15 cellular contexts compared by ENCODE assay signal in the genomic region with DNA sequence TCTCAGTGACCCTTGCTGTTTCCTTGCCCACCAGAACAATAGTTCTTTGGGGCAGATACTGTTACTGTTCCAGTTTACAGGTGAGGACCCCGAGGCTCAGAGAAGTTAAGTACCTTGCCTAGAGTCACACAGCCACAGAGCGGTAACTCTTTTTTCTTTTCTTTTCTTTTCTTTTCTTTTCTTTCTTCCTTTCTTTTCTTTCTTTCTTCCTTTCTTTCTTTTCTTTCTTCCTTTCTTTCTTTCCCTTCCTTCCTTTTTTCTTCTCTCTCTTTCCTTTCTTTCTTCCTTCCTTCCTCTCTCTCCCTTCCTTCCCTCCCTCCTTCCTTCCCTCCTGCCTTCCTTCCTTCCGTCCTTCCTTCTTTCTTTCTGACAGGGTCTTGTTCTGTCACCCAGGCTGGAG. TPM values are rescaled to one million over a fixed set of nuclear protein-coding genes. Genes with fewer than 3 reads are reported as not detected.
DNase-seq lines count a peak whose midpoint lies in the region; ATAC-seq and TF ChIP-seq lines count a peak whose summit lies in the region.
"Had no signal": no experiment of that assay in that cellular context is flagged by ENCODE, and none has a peak within 500 bp of the region (broad histone marks: within the 10 kb centered on the region; RNA-seq: fewer than 3 reads in every experiment).

No MANE protein-coding gene starts in this region.

- no peaks in the 10 kb centered on the region for H3K9me2 ChIP-seq in hepatocyte (replicated peaks; ENCODE audit: insufficient read depth)

- H3K9me3 ChIP-seq in CD8-positive, alpha-beta memory T cell (ENCODE audit: low read length) = no peaks in the 10 kb centered on the region
- no peaks in the 10 kb centered on the region for H3K9me3 ChIP-seq in T-helper 17 cell (ENCODE audit: control insufficient read depth, low read length, poor library complexity, severe bottlenecking)
- no peaks in the 10 kb centered on the region for H3K9me3 ChIP-seq in hepatocyte (ENCODE audit: low read depth)
- H3K9me3 ChIP-seq in body of pancreas = no peaks in the 10 kb centered on the region

- peak overlapping the region; percentile 70 for H3K27ac ChIP-seq in CD8-positive, alpha-beta memory T cell (ENCODE audit: low read depth, low read length)
- H3K27ac ChIP-seq in hepatocyte = peak overlapping the region; percentile 26
- peak overlapping the region; percentile 14 for H3K27ac ChIP-seq in rectal smooth muscle tissue (ENCODE audit: low read depth, low read length)
- H3K27ac ChIP-seq in body of pancreas = peak overlapping the region in 1 of 4 donors; percentile 52

- H3K79me2 ChIP-seq in hepatocyte = peaks cover 13% of the 10 kb centered on the region

- WGBS in hepatocyte (ENCODE audit: low lambda C conversion rate, missing lambda C conversion rate) = 92% methylated on average over 3 of the region's 3 CpGs
- WGBS in body of pancreas, 2 donors = 68 to 69% methylated on average over 2 to 3 of the region's 3 CpGs

- POLR2A ChIA-PET in CD8-positive, alpha-beta memory T cell (lab: Charles Lee) = no interaction called here

- peaks cover 13% of the 10 kb centered on the region for H3K4me1 ChIP-seq in CD8-positive, alpha-beta memory T cell (ENCODE audit: insufficient read depth, low read length)
- H3K4me1 ChIP-seq in hepatocyte (ENCODE audit: insufficient read depth) (peaks cover 24% of the 10 kb centered on the region), rectal smooth muscle tissue (ENCODE audit: control insufficient read depth, insufficient read depth, low read length) (peaks cover 15% of the 10 kb centered on the region), body of pancreas (peaks cover 9% of the 10 kb centered on the region)

- no peaks in the 10 kb centered on the region for H3K9me3 Mint-ChIP-seq in CD8-positive, alpha-beta memory T cell
- H3K9me3 Mint-ChIP-seq: IgD-negative memory B cell had no signal

- intact Hi-C loops in body of pancreas (cut with DNase I) = no loop called here

- no peak overlapping the region for H2AFZ ChIP-seq in hepatocyte

- H3K4me3 ChIP-seq in CD8-positive, alpha-beta memory T cell (ENCODE audit: low read length) = no peak overlapping the region
- H3K4me3 ChIP-seq in hepatocyte (no peak overlapping the region), rectal smooth muscle tissue (ENCODE audit: low read length) (no peak overlapping the region), body of pancreas (no peak overlapping the region)

- H3K36me3 Mint-ChIP-seq in CD8-positive, alpha-beta memory T cell = peaks cover 0 to 12% (median 0%) of the 10 kb centered on the region in 3 donors
- H3K36me3 Mint-ChIP-seq in T-helper 17 cell (ENCODE audit: low read depth) = peaks cover 2% of the 10 kb centered on the region
- H3K36me3 Mint-ChIP-seq: IgD-negative memory B cell had no signal

- no peak overlapping the region for H3K4me2 ChIP-seq in hepatocyte

- DNase-seq in CD8-positive, alpha-beta memory T cell = no peak
- DNase-seq in T-helper 17 cell (no peak), hepatocyte (ENCODE audit: low spot score) (no peak), glomerular visceral epithelial cell (ENCODE audit: extremely low spot score) (no peak), DMS 273 (lab: John Stamatoyannopoulos, UW; ENCODE audit: unreplicated experiment) (no peak), body of pancreas (no peak)
- DNase-seq: GDM1; NCI-H1417 treated with DMSO at 0.1 percent for 48 hours; NCI-H69; retina; stimulated activated naive CD4-positive, alpha-beta T cell treated with Interleukin-2 at 50 U/mL for 16 hours had no signal

- ATAC-seq in T-helper 17 cell (no peak), GM18858 (IDR thresholded peaks at IDR 0.05; ENCODE audit: unreplicated experiment) (no peak), body of pancreas (no peak)

- TF ChIP-seq CTCF in hepatocyte (IDR thresholded peaks at IDR 0.05; ENCODE audit: poor library complexity) (no peak), body of pancreas (IDR thresholded peaks at IDR 0.05) (no peak)

- no peaks in the 10 kb centered on the region for H3K27me3 ChIP-seq in CD8-positive, alpha-beta memory T cell (ENCODE audit: insufficient read depth, low read length, poor library complexity, severe bottlenecking)
- H3K27me3 ChIP-seq in hepatocyte (no peaks in the 10 kb centered on the region), rectal smooth muscle tissue (ENCODE audit: control insufficient read depth, insufficient read depth, low read length) (no peaks in the 10 kb centered on the region), body of pancreas (no peaks in the 10 kb centered on the region)

- peaks cover 20 to 27% (median 24%) of the 10 kb centered on the region in 3 donors for H3K4me1 Mint-ChIP-seq in CD8-positive, alpha-beta memory T cell
- peaks cover 21% of the 10 kb centered on the region for H3K4me1 Mint-ChIP-seq in T-helper 17 cell

- H4K20me1 ChIP-seq in hepatocyte (ENCODE audit: insufficient read depth, poor library complexity, severe bottlenecking) = no peaks in the 10 kb centered on the region

- TF ChIP-seq POLR2A in body of pancreas (IDR thresholded peaks at IDR 0.05) = no peak

- H3K27me3 Mint-ChIP-seq in CD8-positive, alpha-beta memory T cell = peaks cover 0 to 1% of the 10 kb centered on the region in 2 donors
- no peaks in the 10 kb centered on the region for H3K27me3 Mint-ChIP-seq in T-helper 17 cell
- H3K27me3 Mint-ChIP-seq: IgD-negative memory B cell had no signal

- CTCF ChIA-PET in CD8-positive, alpha-beta memory T cell (lab: Charles Lee) = no interaction called here

- H3K9ac ChIP-seq in rectal smooth muscle tissue (ENCODE audit: low read length) = no peak overlapping the region

- H3K36me3 ChIP-seq in CD8-positive, alpha-beta memory T cell (ENCODE audit: insufficient read depth, low read length) = no peaks in the 10 kb centered on the region
- H3K36me3 ChIP-seq in hepatocyte (replicated peaks; ENCODE audit: insufficient read depth, low read depth) (no peaks in the 10 kb centered on the region), rectal smooth muscle tissue (ENCODE audit: control insufficient read depth, insufficient read depth, low read length) (no peaks in the 10 kb centered on the region), body of pancreas (replicated peaks in 1 of 2; ENCODE audit: insufficient read depth in 1 of 2, low read depth in 2 of 2) (no peaks in the 10 kb centered on the region)

- H3K27ac Mint-ChIP-seq in CD8-positive, alpha-beta memory T cell = peak overlapping the region in 3 of 8 donors; percentile 44 to 88 (median 83)
- no peak overlapping the region for H3K27ac Mint-ChIP-seq in T-helper 17 cell

- no peak overlapping the region for H3K4me3 Mint-ChIP-seq in CD8-positive, alpha-beta memory T cell
- peak overlapping the region; percentile 25 for H3K4me3 Mint-ChIP-seq in T-helper 17 cell

RNA-seq across cellular contexts. Expression of gene PRX, which starts 4.9 kb away (rescaled TPM):
- 1 to 10 TPM; 1.4 to 1.6 TPM for total RNA-seq in CD8-positive, alpha-beta memory T cell
- polyA plus RNA-seq in CD8-positive, alpha-beta memory T cell = 0.29 TPM
- total RNA-seq in T-helper 17 cell (1 to 10 TPM; 1.5 to 1.7 TPM), hepatocyte (1.9 and 2.0 TPM in 2 replicates), body of pancreas (10 to 100 TPM in 1 of 2 donors, 1 to 10 TPM in 1; 5.7 to 14.8 TPM)
- 0.80 and 1.4 TPM in 2 replicates for polyA plus RNA-seq in hepatocyte

RNA-seq across cellular contexts. Expression of gene SERTAD1, which starts 7.8 kb away (rescaled TPM):
- total RNA-seq in CD8-positive, alpha-beta memory T cell = 10 to 100 TPM; 15.9 to 17.8 TPM
- 13.0 TPM for polyA plus RNA-seq in CD8-positive, alpha-beta memory T cell
- total RNA-seq in T-helper 17 cell = 10 to 100 TPM; 18.1 to 19.4 TPM
- 14.4 and 17.1 TPM in 2 replicates for total RNA-seq in hepatocyte
- polyA plus RNA-seq in hepatocyte = 17.9 and 23.6 TPM in 2 replicates
- total RNA-seq in body of pancreas = 1 to 10 TPM; 6.9 to 7.3 TPM

RNA-seq across cellular contexts. Expression of gene SERTAD3, which starts 26.1 kb away (rescaled TPM):
- 1 to 10 TPM; 7.0 to 8.5 TPM for total RNA-seq in CD8-positive, alpha-beta memory T cell
- 9.5 TPM for polyA plus RNA-seq in CD8-positive, alpha-beta memory T cell
- total RNA-seq in T-helper 17 cell (10 to 100 TPM; 23.5 to 24.6 TPM), hepatocyte (36.4 and 40.4 TPM in 2 replicates), body of pancreas (10 to 100 TPM in 1 of 2 donors, 1 to 10 TPM in 1; 5.7 to 10.2 TPM)
- polyA plus RNA-seq in hepatocyte = 62.2 and 64.0 TPM in 2 replicates

RNA-seq across cellular contexts. Expression of gene HIPK4, which starts 28.1 kb away (rescaled TPM):
- not detected for total RNA-seq in CD8-positive, alpha-beta memory T cell
- polyA plus RNA-seq in CD8-positive, alpha-beta memory T cell = not detected
- total RNA-seq in T-helper 17 cell = not detected
- total RNA-seq in hepatocyte = 0.07 and 0.08 TPM in 2 replicates
- polyA plus RNA-seq in hepatocyte = 0.13 TPM in 1 of 2 replicates, not detected in the other
- not detected for total RNA-seq in body of pancreas
- total RNA-seq: mucosa of gallbladder had no signal

RNA-seq across cellular contexts. Expression of gene BLVRB, which starts 47.5 kb away (rescaled TPM):
- 10 to 100 TPM; 17.4 to 18.9 TPM for total RNA-seq in CD8-positive, alpha-beta memory T cell
- polyA plus RNA-seq in CD8-positive, alpha-beta memory T cell = 22.8 TPM
- total RNA-seq in T-helper 17 cell = 1 to 10 TPM; 7.4 to 9.9 TPM
- 114 and 116 TPM in 2 replicates for total RNA-seq in hepatocyte
- 146 and 157 TPM in 2 replicates for polyA plus RNA-seq in hepatocyte
- 100 to 1,000 TPM in 1 of 2 donors, 10 to 100 TPM in 1; 79.8 to 109 TPM for total RNA-seq in body of pancreas
